2 cellular contexts compared by ENCODE assay signal in the genomic region with DNA sequence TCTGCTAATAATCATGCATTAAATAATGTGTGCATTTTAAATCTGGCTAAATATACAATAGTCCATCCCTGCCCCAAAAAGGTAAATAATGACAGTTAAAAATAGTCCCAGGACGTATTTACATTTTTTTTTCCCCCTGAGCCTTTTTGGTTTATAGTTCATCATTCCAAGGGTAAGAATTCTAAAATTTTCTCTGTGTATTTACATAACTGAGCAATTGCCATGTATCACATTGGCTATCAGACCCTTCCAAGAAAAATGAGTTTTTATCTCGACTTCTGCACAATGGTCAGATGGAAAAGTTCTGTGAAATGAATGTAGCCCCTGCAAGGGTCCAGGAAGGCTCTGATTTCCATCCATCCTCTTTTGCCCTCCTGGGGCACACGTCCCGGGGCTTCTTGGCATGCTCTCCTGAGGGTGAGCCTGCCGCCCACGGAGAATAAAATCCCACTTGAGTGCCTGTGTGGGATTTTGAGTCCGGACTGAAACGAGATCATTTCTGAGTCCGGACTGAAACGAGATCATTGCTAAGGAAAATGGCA.
TF ChIP-seq lines count a peak whose summit lies in the region.

No MANE protein-coding gene starts in this region.

TF ChIP-seq in IMR-90, 13 proteins besides CTCF, POLR2A, EP300 and RAD21:
- TF ChIP-seq BHLHE40 (IDR thresholded peaks at IDR 0.05; ENCODE audit: low read depth, low read length) (no peak), NFE2L2 (IDR thresholded peaks at IDR 0.05; ENCODE audit: low read depth, low read length) (no peak), MXI1 (IDR thresholded peaks at IDR 0.05; ENCODE audit: borderline replicate concordance, low read depth, low read length) (no peak), SMC3 (IDR thresholded peaks at IDR 0.05; ENCODE audit: low read depth, low read length) (no peak)
- TF ChIP-seq, protein P1, sequence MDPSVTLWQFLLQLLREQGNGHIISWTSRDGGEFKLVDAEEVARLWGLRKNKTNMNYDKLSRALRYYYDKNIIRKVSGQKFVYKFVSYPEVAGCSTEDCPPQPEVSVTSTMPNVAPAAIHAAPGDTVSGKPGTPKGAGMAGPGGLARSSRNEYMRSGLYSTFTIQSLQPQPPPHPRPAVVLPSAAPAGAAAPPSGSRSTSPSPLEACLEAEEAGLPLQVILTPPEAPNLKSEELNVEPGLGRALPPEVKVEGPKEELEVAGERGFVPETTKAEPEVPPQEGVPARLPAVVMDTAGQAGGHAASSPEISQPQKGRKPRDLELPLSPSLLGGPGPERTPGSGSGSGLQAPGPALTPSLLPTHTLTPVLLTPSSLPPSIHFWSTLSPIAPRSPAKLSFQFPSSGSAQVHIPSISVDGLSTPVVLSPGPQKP (IDR thresholded peaks at IDR 0.05; ENCODE audit: borderline replicate concordance, low read depth, low read length) = no peak
- TF ChIP-seq, protein P2, sequence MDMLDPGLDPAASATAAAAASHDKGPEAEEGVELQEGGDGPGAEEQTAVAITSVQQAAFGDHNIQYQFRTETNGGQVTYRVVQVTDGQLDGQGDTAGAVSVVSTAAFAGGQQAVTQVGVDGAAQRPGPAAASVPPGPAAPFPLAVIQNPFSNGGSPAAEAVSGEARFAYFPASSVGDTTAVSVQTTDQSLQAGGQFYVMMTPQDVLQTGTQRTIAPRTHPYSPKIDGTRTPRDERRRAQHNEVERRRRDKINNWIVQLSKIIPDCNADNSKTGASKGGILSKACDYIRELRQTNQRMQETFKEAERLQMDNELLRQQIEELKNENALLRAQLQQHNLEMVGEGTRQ (IDR thresholded peaks at IDR 0.05; ENCODE audit: low read depth, low read length) = no peak

TF ChIP-seq in H1, 55 proteins besides CTCF, POLR2A, EP300 and RAD21:
- no peak for TF ChIP-seq KDM1A (IDR thresholded peaks at IDR 0.05; ENCODE audit: borderline replicate concordance, low read length)
- no peak for TF ChIP-seq FOSL1 (IDR thresholded peaks at IDR 0.05; ENCODE audit: insufficient read depth, low read depth, low read length)
- no peak for TF ChIP-seq ASH2L (IDR thresholded peaks at IDR 0.05; ENCODE audit: low read length)
- no peak for TF ChIP-seq POU5F1 (IDR thresholded peaks at IDR 0.05; ENCODE audit: low read depth, low read length)
- TF ChIP-seq, protein P3, sequence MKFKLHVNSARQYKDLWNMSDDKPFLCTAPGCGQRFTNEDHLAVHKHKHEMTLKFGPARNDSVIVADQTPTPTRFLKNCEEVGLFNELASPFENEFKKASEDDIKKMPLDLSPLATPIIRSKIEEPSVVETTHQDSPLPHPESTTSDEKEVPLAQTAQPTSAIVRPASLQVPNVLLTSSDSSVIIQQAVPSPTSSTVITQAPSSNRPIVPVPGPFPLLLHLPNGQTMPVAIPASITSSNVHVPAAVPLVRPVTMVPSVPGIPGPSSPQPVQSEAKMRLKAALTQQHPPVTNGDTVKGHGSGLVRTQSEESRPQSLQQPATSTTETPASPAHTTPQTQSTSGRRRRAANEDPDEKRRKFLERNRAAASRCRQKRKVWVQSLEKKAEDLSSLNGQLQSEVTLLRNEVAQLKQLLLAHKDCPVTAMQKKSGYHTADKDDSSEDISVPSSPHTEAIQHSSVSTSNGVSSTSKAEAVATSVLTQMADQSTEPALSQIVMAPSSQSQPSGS (IDR thresholded peaks at IDR 0.05; ENCODE audit: low read length) = no peak
- TF ChIP-seq TCF12 (IDR thresholded peaks at IDR 0.05; ENCODE audit: low read depth, low read length) = no peak
- no peak for TF ChIP-seq GABPA (IDR thresholded peaks at IDR 0.05; ENCODE audit: borderline replicate concordance, insufficient read depth, low read length)
- TF ChIP-seq, protein P2 (IDR thresholded peaks at IDR 0.05; ENCODE audit: low read length) = no peak
- TF ChIP-seq BACH1 (IDR thresholded peaks at IDR 0.05; ENCODE audit: low read length) = no peak
- TF ChIP-seq YY1 (IDR thresholded peaks at IDR 0.05; ENCODE audit: low read depth, low read length) = no peak
- no peak for TF ChIP-seq SUZ12 (IDR thresholded peaks at IDR 0.05; ENCODE audit: low read length)
- TF ChIP-seq SRF (IDR thresholded peaks at IDR 0.05; ENCODE audit: low read depth, low read length) = no peak
- TF ChIP-seq SIN3A (conservative IDR thresholded peaks at IDR 0.05 in 1 of 2, IDR thresholded peaks at IDR 0.05 in 1 of 2; ENCODE audit: low read depth in 1 of 2, low read length in 2 of 2) = no peak
- no peak for TF ChIP-seq TAF1 (IDR thresholded peaks at IDR 0.05; ENCODE audit: low read depth, low read length)
- no peak for TF ChIP-seq TAF7 (optimal IDR thresholded peaks at IDR 0.05; ENCODE audit: borderline replicate concordance, low read depth, low read length)
- TF ChIP-seq HDAC6 (IDR thresholded peaks at IDR 0.05; ENCODE audit: low read depth, low read length) = no peak
TF ChIP-seq in H1: peak in this region for 0.
